22 cellular contexts compared by ENCODE assay signal in genomic region chr1:164064501-164064900, GRCh38.
DNase-seq lines count a peak whose midpoint lies in the region; ATAC-seq and TF ChIP-seq lines count a peak whose summit lies in the region.
"Had no signal": no experiment of that assay in that cellular context is flagged by ENCODE, and none has a peak within 500 bp of the region (broad histone marks: within the 10 kb centered on the region; RNA-seq: fewer than 3 reads in every experiment).

No MANE protein-coding gene starts in this region.

- peak; percentile 50 for ATAC-seq in GM18868 (IDR thresholded peaks at IDR 0.05; ENCODE audit: unreplicated experiment)
- ATAC-seq: activated CD8-positive, alpha-beta T cell treated with anti-CD3 and anti-CD28 coated beads for 36 hours; lower lobe of right lung; pancreas; SK-N-SH treated with all-trans-retinoic acid at 6 μM for 48 hours; stimulated activated memory B cell treated with anti-CD40 and anti-IgM and Interleukin-4, amounts not matched to agents 10 μg/mL and 1 μg/mL and 100 μg/mL, for 72 hours; T-helper 17 cell had no signal

- H3K27ac ChIP-seq in suprapubic skin (no peak overlapping the region), sigmoid colon (no peak overlapping the region)
- H3K27ac ChIP-seq: lower lobe of right lung, pancreas, right atrium auricular region had no signal

- WGBS in suprapubic skin = 58% methylated on average over 2 of the region's 2 CpGs
- 43 to 67% methylated on average over 2 of the region's 2 CpGs for WGBS in sigmoid colon, 2 donors

- peak; percentile 1 for DNase-seq in LHCN-M2 (ENCODE audit: low read depth)
- DNase-seq in cardiac fibroblast (ENCODE audit: low read depth in 2 of 2) = peak; percentile 0 to 36
- peak; percentile 10 for DNase-seq in non-pigmented ciliary epithelial cell (ENCODE audit: low read depth)
- DNase-seq in GM03348 (ENCODE audit: low spot score) = no peak
- no peak for DNase-seq in suprapubic skin (ENCODE audit: low spot score in 2 of 2)
- no peak for DNase-seq in sigmoid colon
- DNase-seq: activated CD8-positive, alpha-beta T cell treated with anti-CD3 and anti-CD28 coated beads for 36 hours; anterior cingulate cortex; H7; lower lobe of right lung; MG63; NCI-H1417 treated with DMSO at 0.1 percent for 48 hours; NCI-H2107; NCI-H446; nephron progenitor cell; pancreas; stimulated activated CD4-positive, alpha-beta T cell treated with anti-CD3 and anti-CD28 coated beads, Interleukin-4, amount 100 ng/mL, for 24 hours; T-helper 17 cell had no signal

- TF ChIP-seq CTCF in cardiac fibroblast (IDR thresholded peaks at IDR 0.05; ENCODE audit: low read depth, low read length) = no peak
- TF ChIP-seq CTCF in suprapubic skin (IDR thresholded peaks at IDR 0.05) = no peak
- no peak for TF ChIP-seq CTCF in sigmoid colon (IDR thresholded peaks at IDR 0.05)

- H3K9me3 ChIP-seq in suprapubic skin = peaks cover under 1% of the 10 kb centered on the region
- H3K9me3 ChIP-seq in sigmoid colon = no peaks in the 10 kb centered on the region
- H3K9me3 ChIP-seq: lower lobe of right lung, MG63, pancreas had no signal

- H3K4me1 ChIP-seq in suprapubic skin (no peaks in the 10 kb centered on the region), sigmoid colon (no peaks in the 10 kb centered on the region)
- H3K4me1 ChIP-seq: lower lobe of right lung, pancreas, right atrium auricular region had no signal

- H3K27me3 ChIP-seq in suprapubic skin (no peaks in the 10 kb centered on the region), sigmoid colon (no peaks in the 10 kb centered on the region)
- H3K27me3 ChIP-seq: MG63, pancreas, right atrium auricular region had no signal

- no peak for TF ChIP-seq POLR2A in suprapubic skin (IDR thresholded peaks at IDR 0.05)
- no peak for TF ChIP-seq POLR2A in sigmoid colon (IDR thresholded peaks at IDR 0.05)

- no peak for TF ChIP-seq EP300 in suprapubic skin (IDR thresholded peaks at IDR 0.05)
- TF ChIP-seq EP300 in sigmoid colon (IDR thresholded peaks at IDR 0.05) = no peak

- H3K4me3 ChIP-seq in cardiac fibroblast (replicated peaks in 1 of 2; ENCODE audit: low read depth in 2 of 2, low read length in 2 of 2) (no peak overlapping the region), suprapubic skin (no peak overlapping the region), sigmoid colon (no peak overlapping the region)
- H3K4me3 ChIP-seq: lower lobe of right lung, MG63, pancreas, right atrium auricular region had no signal

- no peaks in the 10 kb centered on the region for H3K36me3 ChIP-seq in suprapubic skin
- no peaks in the 10 kb centered on the region for H3K36me3 ChIP-seq in sigmoid colon
- H3K36me3 ChIP-seq: lower lobe of right lung, MG63, pancreas, right atrium auricular region had no signal

- intact Hi-C loops in sigmoid colon (cut with DNase I) = no loop called here

Comparison
In these comparisons a context has a peak if more than half of its experiments do, and no peak if none do; other contexts are left out.
1. DNase-seq: peak in LHCN-M2 (single experiment), cardiac fibroblast (2 of 2) and non-pigmented ciliary epithelial cell (single experiment); none in GM03348 (single experiment), suprapubic skin (0 of 2) and sigmoid colon (single experiment).